In genomic region chr12:132319991-132320570, GRCh38 we compare ENCODE assay signal across 15 cellular contexts. TPM values are rescaled to one million over a fixed set of nuclear protein-coding genes. Genes with fewer than 3 reads are reported as not detected.
DNase-seq lines count a peak whose midpoint lies in the region; ATAC-seq and TF ChIP-seq lines count a peak whose summit lies in the region.
"Had no signal": no experiment of that assay in that cellular context is flagged by ENCODE, and none has a peak within 500 bp of the region (broad histone marks: within the 10 kb centered on the region; RNA-seq: fewer than 3 reads in every experiment).

No MANE protein-coding gene starts in this region.

- WGBS in spleen, 5 donors: 80 to 87% (median 86%) methylated on average over 29 of the region's 29 CpGs

- H3K4me3 ChIP-seq in lower lobe of right lung: no peak overlapping the region
- H3K4me3 ChIP-seq in spleen: no peak overlapping the region
- H3K4me3 ChIP-seq: BLaER1 treated with 17β-estradiol and CSF1 and Interleukin-3, amounts not matched to agents 10 nM and 100 nM had no signal

- TF ChIP-seq CTCF in lower lobe of right lung (IDR thresholded peaks at IDR 0.05) (no peak), spleen (IDR thresholded peaks at IDR 0.05 in 8 of 11, conservative IDR thresholded peaks at IDR 0.05 in 3 of 11) (no peak)

- no peak for TF ChIP-seq POLR2A in spleen (IDR thresholded peaks at IDR 0.05)

- H3K27me3 ChIP-seq in lower lobe of right lung (ENCODE audit: low read depth): peaks cover 55% of the 10 kb centered on the region
- peaks cover 0 to 95% (median 24%) of the 10 kb centered on the region in 7 donors for H3K27me3 ChIP-seq in spleen (replicated peaks in 1 of 7)

- no peak for ATAC-seq in left cardiac atrium
- ATAC-seq in lower lobe of right lung: no peak
- ATAC-seq in HG02759 (IDR thresholded peaks at IDR 0.05; ENCODE audit: unreplicated experiment): no peak
- ATAC-seq: HCT116 had no signal

- H3K36me3 ChIP-seq in lower lobe of right lung (no peaks in the 10 kb centered on the region), spleen (no peaks in the 10 kb centered on the region)
- H3K36me3 ChIP-seq: BLaER1 treated with 17β-estradiol and CSF1 and Interleukin-3, amounts not matched to agents 10 nM and 100 nM had no signal

- intact Hi-C loops in left cardiac atrium (cut with DNase I): no loop called here
- intact Hi-C loops in cardiac septum (cut with DNase I): no loop called here
- intact Hi-C loops in lower lobe of right lung (cut with DNase I): no loop called here
- intact Hi-C loops in spleen (cut with DNase I; ENCODE audit: low total_unique reads): no loop called here

- DNase-seq in left cardiac atrium: peak; percentile 7
- DNase-seq in cardiac septum (ENCODE audit: low spot score): no peak
- peak; percentile 79 for DNase-seq in cerebellar cortex (ENCODE audit: low spot score)
- DNase-seq in lower lobe of right lung: peak; percentile 40
- DNase-seq in spleen: peak; percentile 55
- no peak for DNase-seq in NCI-H345 treated with DMSO at 0.1 percent for 48 hours (lab: John Stamatoyannopoulos, UW; ENCODE audit: unreplicated experiment)
- DNase-seq in NCI-H187 (lab: John Stamatoyannopoulos, UW): no peak
- DNase-seq: 8988T; AML-193; CD4-positive, CD25-positive, alpha-beta regulatory T cell; DMS53 had no signal

- H3K9me3 ChIP-seq in lower lobe of right lung (no peaks in the 10 kb centered on the region), spleen (no peaks in the 10 kb centered on the region)
- H3K9me3 ChIP-seq: BLaER1 treated with 17β-estradiol and CSF1 and Interleukin-3, amounts not matched to agents 10 nM and 100 nM had no signal

- H3K4me1 ChIP-seq in lower lobe of right lung (no peaks in the 10 kb centered on the region), spleen (peaks cover 0 to 20% (median 5%) of the 10 kb centered on the region in 6 donors)

- H3K27ac ChIP-seq in lower lobe of right lung: no peak overlapping the region
- H3K27ac ChIP-seq in spleen: no peak overlapping the region
- H3K27ac ChIP-seq: BLaER1 treated with 17β-estradiol and CSF1 and Interleukin-3, amounts not matched to agents 10 nM and 100 nM had no signal

RNA-seq across cellular contexts. Expression of gene GALNT9, which starts 9.3 kb away (rescaled TPM):
- total RNA-seq in left cardiac atrium (1 to 10 TPM; 2.6 to 2.7 TPM), cardiac septum (not detected), lower lobe of right lung (not detected), spleen (1 to 10 TPM in 5 of 7 donors, under 1 TPM in 2; 0.52 to 2.4 (median 1.4) TPM)
- under 1 TPM; 0.20 to 0.51 (median 0.30) TPM for polyA plus RNA-seq in spleen
- total RNA-seq: HT-29 had no signal

Comparison
In these comparisons a context has a peak if more than half of its experiments do, and no peak if none do; other contexts are left out.
1. DNase-seq: peak in left cardiac atrium (single experiment), cerebellar cortex (single experiment), lower lobe of right lung (single experiment) and spleen (single experiment); none in cardiac septum (single experiment), NCI-H345 treated with DMSO at 0.1 percent for 48 hours (single experiment) and NCI-H187 (0 of 2).